8 cellular contexts compared by ENCODE assay signal in the genomic region with DNA sequence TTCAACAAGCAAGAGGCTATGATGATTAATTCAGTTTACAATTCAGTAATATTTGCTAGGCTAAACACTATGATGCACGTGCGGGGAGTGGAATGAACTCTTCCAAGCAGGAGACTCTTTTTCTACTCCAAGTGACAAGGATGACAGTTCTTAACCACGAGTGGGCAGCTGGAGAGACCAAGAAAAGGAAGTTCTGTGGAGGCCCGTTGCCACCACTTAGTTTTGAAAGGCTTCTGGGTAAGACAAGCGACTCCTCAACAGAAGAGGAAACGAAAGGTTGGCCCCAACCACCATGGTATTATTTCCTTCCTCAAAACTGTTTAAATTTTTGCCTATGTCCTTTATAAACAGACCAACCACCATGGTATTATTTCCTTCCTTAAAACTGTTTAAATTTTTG. TPM values are rescaled to one million over a fixed set of nuclear protein-coding genes. Genes with fewer than 3 reads are reported as not detected.
DNase-seq lines count a peak whose midpoint lies in the region; ATAC-seq and TF ChIP-seq lines count a peak whose summit lies in the region.

No MANE protein-coding gene starts in this region.

- intact Hi-C loops in left ventricle myocardium inferior (cut with micrococcal nuclease): loop anchor here (10.0 kb wide), 1 partner anchor 131 kb away; no protein-coding TSS in a partner anchor
- intact Hi-C loops in Right ventricle myocardium inferior (cut with DNase I): loop anchor here (2.0 to 10.0 kb wide), 2 partner anchors 55 to 491 kb away; a partner anchor contains a TSS
- intact Hi-C loops in testis (cut with DNase I; ENCODE audit: low total_unique reads): no loop called here

- no peaks in the 10 kb centered on the region for H3K9me3 ChIP-seq in left ventricle myocardium inferior (replicated peaks)
- H3K9me3 ChIP-seq in endocrine pancreas (ENCODE audit: control insufficient read depth, low read length): no peaks in the 10 kb centered on the region
- H3K9me3 ChIP-seq in testis: no peaks in the 10 kb centered on the region

- 60 to 73% methylated on average over 6 of the region's 6 CpGs for WGBS in testis, 2 donors

- DNase-seq in left ventricle myocardium inferior: no peak
- DNase-seq in Right ventricle myocardium inferior (ENCODE audit: missing footprints): no peak
- DNase-seq in NOMO-1 treated with dmso at 0.1 percent for 144 hours (lab: John Stamatoyannopoulos, UW; ENCODE audit: unreplicated experiment): peak; percentile 99
- DNase-seq in testis: peak; percentile 36
- no peak for DNase-seq in NCI-H2081 treated with DMSO at 0.1 percent for 48 hours (lab: John Stamatoyannopoulos, UW)
- no peak for DNase-seq in NCI-H1694 (lab: John Stamatoyannopoulos, UW)
- no peak for DNase-seq in GOT3 (lab: John Stamatoyannopoulos, UW)

- no peaks in the 10 kb centered on the region for H3K27me3 ChIP-seq in left ventricle myocardium inferior (ENCODE audit: low read depth)
- no peaks in the 10 kb centered on the region for H3K27me3 ChIP-seq in endocrine pancreas (ENCODE audit: control insufficient read depth, insufficient read depth, low read length)
- H3K27me3 ChIP-seq in testis: no peaks in the 10 kb centered on the region

- H3K9ac ChIP-seq in endocrine pancreas (ENCODE audit: control insufficient read depth, insufficient read depth, low read length): peak overlapping the region; percentile 5

- TF ChIP-seq CTCF in left ventricle myocardium inferior (IDR thresholded peaks at IDR 0.05; ENCODE audit: borderline replicate concordance) (no peak), testis (IDR thresholded peaks at IDR 0.05) (no peak)

- H3K27ac ChIP-seq in left ventricle myocardium inferior (replicated peaks) (no peak overlapping the region), testis (no peak overlapping the region)

- H3K4me3 ChIP-seq in left ventricle myocardium inferior (peak overlapping the region; percentile 86), endocrine pancreas (ENCODE audit: control insufficient read depth, insufficient read depth, low read length) (no peak overlapping the region), testis (no peak overlapping the region)

- H3K4me1 ChIP-seq in left ventricle myocardium inferior: peaks cover 72% of the 10 kb centered on the region
- peaks cover 12% of the 10 kb centered on the region for H3K4me1 ChIP-seq in endocrine pancreas (ENCODE audit: control insufficient read depth, insufficient read depth, low read length)
- peaks cover 46% of the 10 kb centered on the region for H3K4me1 ChIP-seq in testis

- TF ChIP-seq POLR2A in testis (IDR thresholded peaks at IDR 0.05): no peak

- H3K36me3 ChIP-seq in left ventricle myocardium inferior: peaks cover 33% of the 10 kb centered on the region
- no peaks in the 10 kb centered on the region for H3K36me3 ChIP-seq in endocrine pancreas (ENCODE audit: control insufficient read depth, insufficient read depth, low read length)
- H3K36me3 ChIP-seq in testis (ENCODE audit: low read depth, missing control alignments): no peaks in the 10 kb centered on the region

- ATAC-seq in Right ventricle myocardium inferior: no peak

RNA-seq across cellular contexts. Expression of a gene that starts 2.8 kb away (rescaled TPM):
- 16.4 TPM for total RNA-seq in left ventricle myocardium inferior
- total RNA-seq in Right ventricle myocardium inferior: 17.6 TPM
- total RNA-seq in testis: 100 to 1,000 TPM in 1 of 2 donors, 10 to 100 TPM in 1; 99.3 to 120 TPM
- 169 TPM for polyA plus RNA-seq in testis (ENCODE audit: insufficient read depth, low read depth, low replicate concordance)

RNA-seq across cellular contexts. Expression of a gene that starts 55.2 kb away (rescaled TPM):
- total RNA-seq in left ventricle myocardium inferior (37.6 TPM), Right ventricle myocardium inferior (48.9 TPM), testis (10 to 100 TPM; 65.1 to 81.9 TPM)
- polyA plus RNA-seq in testis (ENCODE audit: insufficient read depth, low read depth, low replicate concordance): 127 TPM

Comparison
In these comparisons a context has a peak if more than half of its experiments do, and no peak if none do; other contexts are left out.
1. DNase-seq: peak in NOMO-1 treated with dmso at 0.1 percent for 144 hours (single experiment) and testis (single experiment); none in left ventricle myocardium inferior (single experiment), Right ventricle myocardium inferior (single experiment), NCI-H2081 treated with DMSO at 0.1 percent for 48 hours (single experiment), NCI-H1694 (single experiment) and GOT3 (single experiment).